In genomic region chr16:8953064-8953463, GRCh38 we compare ENCODE assay signal across 1 cellular context.
TF ChIP-seq lines count a peak whose summit lies in the region.

No MANE protein-coding gene starts in this region.

TF ChIP-seq in WTC11, 78 proteins besides CTCF, POLR2A, EP300 and RAD21 (continued from another document):
- TF ChIP-seq NR2C2 (CRISPR knock-in tag; IDR thresholded peaks at IDR 0.05): no peak
- TF ChIP-seq TEAD1 (CRISPR knock-in tag; IDR thresholded peaks at IDR 0.05): no peak
- no peak for TF ChIP-seq NFE2L1 (CRISPR knock-in tag; IDR thresholded peaks at IDR 0.05)
- TF ChIP-seq FOXP1 (CRISPR knock-in tag; IDR thresholded peaks at IDR 0.05; ENCODE audit: borderline replicate concordance): no peak
- no peak for TF ChIP-seq ZNF396 (CRISPR knock-in tag; IDR thresholded peaks at IDR 0.05; ENCODE audit: borderline replicate concordance)
- TF ChIP-seq ELF4 (CRISPR knock-in tag; IDR thresholded peaks at IDR 0.05; ENCODE audit: low read depth): no peak
- TF ChIP-seq PRDM15 (CRISPR knock-in tag; IDR thresholded peaks at IDR 0.05): no peak
- no peak for TF ChIP-seq TP53 (CRISPR knock-in tag; IDR thresholded peaks at IDR 0.05)
- no peak for TF ChIP-seq ZNF219 (CRISPR knock-in tag; IDR thresholded peaks at IDR 0.05; ENCODE audit: borderline replicate concordance)
- TF ChIP-seq ATF1 (CRISPR knock-in tag; IDR thresholded peaks at IDR 0.05): no peak
- no peak for TF ChIP-seq JAZF1 (CRISPR knock-in tag; IDR thresholded peaks at IDR 0.05)
